9 cellular contexts compared by ENCODE assay signal in genomic region chr2:11828933-11829323, GRCh38.
DNase-seq lines count a peak whose midpoint lies in the region; ATAC-seq, FAIRE-seq and TF ChIP-seq lines count a peak whose summit lies in the region.
"Had no signal": no experiment of that assay in that cellular context is flagged by ENCODE, and none has a peak within 500 bp of the region (broad histone marks: within the 10 kb centered on the region; RNA-seq: fewer than 3 reads in every experiment).

No MANE protein-coding gene starts in this region.

- H3K36me3 ChIP-seq in body of pancreas (replicated peaks in 1 of 2; ENCODE audit: insufficient read depth in 1 of 2, low read depth in 2 of 2), result peaks cover 0 to 8% of the 10 kb centered on the region in 2 donors

- TF ChIP-seq POLR2A in A549 (IDR thresholded peaks at IDR 0.05; ENCODE audit: low read length), result no peak
- no peak for TF ChIP-seq POLR2A in body of pancreas (IDR thresholded peaks at IDR 0.05)

- intact Hi-C loops in body of pancreas (cut with DNase I), result no loop called here

- peak overlapping the region; percentile 94 for H3K27ac Mint-ChIP-seq in HFFc6
- peak overlapping the region; percentile 90 to 98 (median 91) for H3K27ac Mint-ChIP-seq in nephron

- no peak for TF ChIP-seq RAD21 in A549 (conservative IDR thresholded peaks at IDR 0.05 in 1 of 2, IDR thresholded peaks at IDR 0.05 in 1 of 2)

- POLR2A ChIA-PET in A549 (lab: Yijun Ruan, JAX), result no interaction called here

- H3K27me3 ChIP-seq in body of pancreas, result no peaks in the 10 kb centered on the region

- no peak for DNase-seq in A549 (ENCODE audit: low read depth in 1 of 2, low spot score in 1 of 2)
- no peak for DNase-seq in HFFc6
- no peak for DNase-seq in body of pancreas
- DNase-seq in hypothalamus (lab: John Stamatoyannopoulos, UW), result no peak
- DNase-seq in NCI-H187 (lab: John Stamatoyannopoulos, UW), result no peak
- no peak for DNase-seq in superior temporal gyrus (ENCODE audit: extremely low spot score)
- DNase-seq: NCI-H226 had no signal

- peaks cover 13% of the 10 kb centered on the region for H3K36me3 Mint-ChIP-seq in HFFc6 (ENCODE audit: low read depth)
- peaks cover 21% of the 10 kb centered on the region for H3K36me3 Mint-ChIP-seq in nephron (ENCODE audit: low read depth)

- H3K4me2 ChIP-seq in A549, result peak overlapping the region; percentile 85; the same call in 1 of the 3 replicates

- H3K27ac ChIP-seq in A549 (peak overlapping the region in 1 of 2 experiments; percentile 77; a peak in 3 of 6 replicates), body of pancreas (peak overlapping the region; percentile 33 to 75 (median 68))

- TF ChIP-seq CTCF in A549 (IDR thresholded peaks at IDR 0.05) (no peak), HFFc6 (IDR thresholded peaks at IDR 0.05) (no peak), body of pancreas (IDR thresholded peaks at IDR 0.05) (no peak), nephron (IDR thresholded peaks at IDR 0.05; ENCODE audit: unreplicated experiment in 3 of 3) (no peak)

- no peaks in the 10 kb centered on the region for H3K9me3 ChIP-seq in A549
- no peaks in the 10 kb centered on the region for H3K9me3 ChIP-seq in body of pancreas

- TF ChIP-seq EP300 in A549 (IDR thresholded peaks at IDR 0.05), result no peak

- ATAC-seq in A549 (no peak), body of pancreas (no peak)
- ATAC-seq in activated CD4-positive, CD25-positive, alpha-beta regulatory T cell treated with anti-CD3 and anti-CD28 coated beads, Interleukin-2, amount 50 U/mL, for 24 hours, result no peak

- CTCF ChIA-PET in A549 (lab: Yijun Ruan, JAX), result interaction anchor here (0.6 to 3.7 kb wide), 17 partner anchors 12 to 1180 kb away, joined by 3 to 36 read pairs (median 3); no protein-coding TSS in a partner anchor

- H3K4me1 ChIP-seq in A549, result peaks cover 16% of the 10 kb centered on the region
- H3K4me1 ChIP-seq in body of pancreas, result peaks cover 20% of the 10 kb centered on the region

- H3K27me3 Mint-ChIP-seq in HFFc6 (ENCODE audit: insufficient read depth) (peaks cover 2% of the 10 kb centered on the region), nephron (ENCODE audit: low read depth) (no peaks in the 10 kb centered on the region)

- H3K4me3 ChIP-seq in A549, result no peak overlapping the region
- H3K4me3 ChIP-seq in body of pancreas, result no peak overlapping the region

- no peak overlapping the region for H3K4me3 Mint-ChIP-seq in HFFc6
- H3K4me3 Mint-ChIP-seq in nephron, result no peak overlapping the region

- 93% methylated on average over 3 of the region's 3 CpGs for WGBS in A549 (ENCODE audit: missing lambda C conversion rate)
- 74 to 77% methylated on average over 3 of the region's 3 CpGs for WGBS in body of pancreas, 2 donors

- H3K9me3 Mint-ChIP-seq in HFFc6, result peaks cover under 1% of the 10 kb centered on the region; the same call in 1 of the 2 replicates
- no peaks in the 10 kb centered on the region for H3K9me3 Mint-ChIP-seq in nephron

- no peak for FAIRE-seq in A549 (lab: Jason Lieb, UNC)

- H3K4me1 Mint-ChIP-seq in HFFc6 (ENCODE audit: low read depth) (peaks cover 51% of the 10 kb centered on the region), nephron (peaks cover 23% of the 10 kb centered on the region)

TF ChIP-seq in A549, 52 proteins besides CTCF, POLR2A, EP300 and RAD21:
- no peak for TF ChIP-seq NFE2L2 (conservative IDR thresholded peaks at IDR 0.05; ENCODE audit: low read length)
- no peak for TF ChIP-seq HOXB13 (CRISPR knock-in tag; IDR thresholded peaks at IDR 0.05; ENCODE audit: low read depth)
- TF ChIP-seq JUN (IDR thresholded peaks at IDR 0.05), result no peak
- TF ChIP-seq NR3C1 (IDR thresholded peaks at IDR 0.05), result no peak
- TF ChIP-seq ESRRA (IDR thresholded peaks at IDR 0.05; ENCODE audit: borderline replicate concordance, low read length), result no peak
- no peak for TF ChIP-seq ZFP36 (IDR thresholded peaks at IDR 0.05; ENCODE audit: borderline replicate concordance, partially characterized antibody)
- no peak for TF ChIP-seq SREBF2 (IDR thresholded peaks at IDR 0.05)
- TF ChIP-seq RARB (CRISPR knock-in tag; IDR thresholded peaks at IDR 0.05), result no peak
- TF ChIP-seq PHF8 (IDR thresholded peaks at IDR 0.05; ENCODE audit: borderline replicate concordance, low read depth), result no peak
- no peak for TF ChIP-seq MYC (IDR thresholded peaks at IDR 0.05; ENCODE audit: borderline replicate concordance, low read length)
- TF ChIP-seq E2F6 (IDR thresholded peaks at IDR 0.05; ENCODE audit: borderline replicate concordance, low read depth), result no peak
